Comparison of ENCODE assay signal across 16 cellular contexts in genomic region chr14:54535126-54535525, GRCh38. TPM values are rescaled to one million over a fixed set of nuclear protein-coding genes. Genes with fewer than 3 reads are reported as not detected.
DNase-seq lines count a peak whose midpoint lies in the region; ATAC-seq, FAIRE-seq and TF ChIP-seq lines count a peak whose summit lies in the region.
"Had no signal": no experiment of that assay in that cellular context is flagged by ENCODE, and none has a peak within 500 bp of the region (broad histone marks: within the 10 kb centered on the region; RNA-seq: fewer than 3 reads in every experiment).

No MANE protein-coding gene starts in this region.

- H3K4me3 ChIP-seq in choroid plexus epithelial cell (ENCODE audit: low read depth, low read length) (no peak overlapping the region), fibroblast of the aortic adventitia (ENCODE audit: low read depth, low read length) (no peak overlapping the region)
- no peak overlapping the region for H3K4me3 ChIP-seq in effector memory CD4-positive, alpha-beta T cell (ENCODE audit: insufficient read depth, low read depth, low read length, poor library complexity, severe bottlenecking)

- H3K9me3 ChIP-seq in effector memory CD4-positive, alpha-beta T cell (ENCODE audit: control insufficient read depth, low read length) = no peaks in the 10 kb centered on the region

- no peaks in the 10 kb centered on the region for H3K27me3 ChIP-seq in effector memory CD4-positive, alpha-beta T cell (replicated peaks; ENCODE audit: control insufficient read depth, insufficient read depth, low read length, poor library complexity, severe bottlenecking)

- H3K4me1 ChIP-seq in effector memory CD4-positive, alpha-beta T cell (ENCODE audit: control insufficient read depth, insufficient read depth, low read length, poor library complexity, severe bottlenecking) = no peaks in the 10 kb centered on the region

- ATAC-seq in GM18867 (IDR thresholded peaks at IDR 0.05; ENCODE audit: unreplicated experiment) (no peak), GM21515 (IDR thresholded peaks at IDR 0.05; ENCODE audit: unreplicated experiment) (no peak)

- H3K36me3 ChIP-seq in effector memory CD4-positive, alpha-beta T cell (ENCODE audit: control insufficient read depth, insufficient read depth, low read length) = peaks cover 8% of the 10 kb centered on the region

- DNase-seq in EL = peak; percentile 16
- DNase-seq in HTR-8/SVneo (ENCODE audit: insufficient read length, low spot score) = no peak
- DNase-seq in choroid plexus epithelial cell (ENCODE audit: low read depth) = peak; percentile 13
- peak; percentile 3 for DNase-seq in fibroblast of the aortic adventitia (ENCODE audit: low read depth)
- no peak for DNase-seq in RCC 7860 (ENCODE audit: low spot score)
- no peak for DNase-seq in effector memory CD4-positive, alpha-beta T cell
- DNase-seq: DMS79 treated with DMSO at 0.1 percent for 48 hours, GDM1, KBM-7, NCI-H1105, NCI-H2171 treated with DMSO at 0.1 percent for 48 hours, NCI-H446, NCI-H526 treated with DMSO at 0.1 percent for 48 hours, Right ventricle myocardium superior had no signal

- no peak overlapping the region for H3K27ac ChIP-seq in effector memory CD4-positive, alpha-beta T cell (ENCODE audit: insufficient read depth, low read length, poor library complexity, severe bottlenecking)

- TF ChIP-seq CTCF in choroid plexus epithelial cell (conservative IDR thresholded peaks at IDR 0.05; ENCODE audit: low read depth, low read length) = no peak
- TF ChIP-seq CTCF in fibroblast of the aortic adventitia (IDR thresholded peaks at IDR 0.05; ENCODE audit: insufficient read depth, low read length) = no peak

- FAIRE-seq in HTR-8/SVneo (lab: Jason Lieb, UNC) (peak; percentile 38), RCC 7860 (lab: Jason Lieb, UNC) (no peak)

RNA-seq across cellular contexts. Expression of gene CGRRF1, which starts 25.4 kb away (rescaled TPM):
- total RNA-seq in fibroblast of the aortic adventitia (ENCODE audit: low replicate concordance) = 7.0 and 19.7 TPM in 2 replicates

RNA-seq across cellular contexts. Expression of gene SAMD4A, which starts 31.8 kb away (rescaled TPM):
- 8.6 and 20.1 TPM in 2 replicates for total RNA-seq in fibroblast of the aortic adventitia (ENCODE audit: low replicate concordance)

RNA-seq across cellular contexts. Expression of gene GMFB, which starts 46.3 kb away (rescaled TPM):
- total RNA-seq in fibroblast of the aortic adventitia (ENCODE audit: low replicate concordance) = 73.8 and 129 TPM in 2 replicates

Comparison
In these comparisons a context has a peak if more than half of its experiments do, and no peak if none do; other contexts are left out.
1. DNase-seq: peak in EL (single experiment), choroid plexus epithelial cell (single experiment) and fibroblast of the aortic adventitia (single experiment); none in HTR-8/SVneo (single experiment), RCC 7860 (single experiment) and effector memory CD4-positive, alpha-beta T cell (0 of 3).